In the genomic region with DNA sequence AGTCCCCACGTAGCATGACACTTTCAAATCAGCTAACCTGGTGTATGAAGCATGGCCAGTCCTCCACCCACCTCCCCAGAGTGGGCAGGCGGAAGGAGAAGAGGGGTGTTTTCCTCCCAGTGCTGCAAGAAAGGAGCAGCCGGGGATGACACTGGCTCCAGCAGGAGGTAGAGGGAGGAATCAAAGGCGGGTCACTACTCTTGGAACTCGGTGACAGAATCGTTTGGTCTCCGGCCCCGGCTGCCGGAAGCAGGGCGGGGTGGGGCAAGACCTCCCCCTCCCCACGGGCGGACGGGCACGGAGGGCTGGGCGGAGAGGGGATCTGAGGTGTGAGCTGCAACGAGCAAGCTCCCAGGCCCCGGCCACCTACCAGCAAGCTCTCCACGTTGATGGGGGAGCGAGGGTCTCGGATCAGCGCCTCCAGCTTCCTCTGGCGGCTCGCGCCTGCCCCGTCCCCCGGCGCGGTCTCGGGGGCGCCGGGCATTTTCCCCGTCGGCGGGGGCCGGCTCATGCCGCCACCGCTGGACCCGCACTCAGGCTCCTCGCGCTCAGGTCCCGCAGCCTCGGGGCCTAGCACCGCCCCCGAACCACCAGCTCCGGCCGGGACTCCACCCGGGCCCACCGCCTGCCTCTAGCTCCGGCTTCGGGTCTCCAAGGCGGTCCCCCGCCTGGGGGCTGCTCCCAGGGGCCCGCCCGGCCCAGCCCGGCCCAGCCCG, we compare ENCODE assay signal across 1 cellular context.
TF ChIP-seq lines count a peak whose summit lies in the region.

No MANE protein-coding gene starts in this region.

TF ChIP-seq in K562, 482 proteins besides CTCF, POLR2A, EP300 and RAD21 (continued from another document):
- TF ChIP-seq YY1 (IDR thresholded peaks at IDR 0.05; ENCODE audit: borderline replicate concordance in 1 of 3, control insufficient read depth in 1 of 3, extremely low read depth in 1 of 3, insufficient read depth in 3 of 3, insufficient read length in 1 of 3, insufficient replicate concordance in 2 of 3, low read depth in 1 of 3, low read length in 2 of 3) (no peak), CC2D1A (IDR thresholded peaks at IDR 0.05) (no peak), EZH2 (IDR thresholded peaks at IDR 0.05; ENCODE audit: borderline replicate concordance, low read depth, low read length) (no peak), ZNF263 (CRISPR knock-in tag; IDR thresholded peaks at IDR 0.05; ENCODE audit: borderline replicate concordance) (no peak; the same call in 1 of the 2 replicates), PTTG1 (tag; IDR thresholded peaks at IDR 0.05; ENCODE audit: low read depth) (no peak), ZNF586 (CRISPR knock-in tag; conservative IDR thresholded peaks at IDR 0.05) (no peak), TCFL5 (CRISPR knock-in tag; conservative IDR thresholded peaks at IDR 0.05) (no peak), FIP1L1 (IDR thresholded peaks at IDR 0.05; ENCODE audit: low read depth, low read length, poor library complexity, severe bottlenecking) (peak; percentile 40), RBM39 (optimal IDR thresholded peaks at IDR 0.05; ENCODE audit: low read depth, low read length) (no peak), EGR1 (conservative IDR thresholded peaks at IDR 0.05) (peak; percentile 24; the same call in 1 of the 2 replicates), ZNF764 (CRISPR knock-in tag; IDR thresholded peaks at IDR 0.05; ENCODE audit: low read depth) (no peak), CREM (IDR thresholded peaks at IDR 0.05; ENCODE audit: low read depth) (0 out of 2 replicates have a peak, but pooled peaks have one; percentile 4), IRF2 (CRISPR knock-in tag; IDR thresholded peaks at IDR 0.05) (no peak), FOXP1 (CRISPR knock-in tag; IDR thresholded peaks at IDR 0.05) (no peak), NR2F6 (CRISPR knock-in tag; IDR thresholded peaks at IDR 0.05) (no peak), HDAC1 (IDR thresholded peaks at IDR 0.05) (0 out of 4 replicates have a peak, but pooled peaks of 1 of the 2 experiments have one; percentile 21), NR2C1 (IDR thresholded peaks at IDR 0.05) (no peak), NR2C1 (tag; IDR thresholded peaks at IDR 0.05) (no peak), BRD4 (IDR thresholded peaks at IDR 0.05) (no peak), MAFG (tag; conservative IDR thresholded peaks at IDR 0.05) (no peak), SRF (CRISPR knock-in tag; IDR thresholded peaks at IDR 0.05) (no peak), NFE2 (IDR thresholded peaks at IDR 0.05; ENCODE audit: low read depth) (no peak), ZNF785 (CRISPR knock-in tag; IDR thresholded peaks at IDR 0.05) (no peak), ZNF778 (CRISPR knock-in tag; IDR thresholded peaks at IDR 0.05) (no peak)
- TF ChIP-seq, protein P1, sequence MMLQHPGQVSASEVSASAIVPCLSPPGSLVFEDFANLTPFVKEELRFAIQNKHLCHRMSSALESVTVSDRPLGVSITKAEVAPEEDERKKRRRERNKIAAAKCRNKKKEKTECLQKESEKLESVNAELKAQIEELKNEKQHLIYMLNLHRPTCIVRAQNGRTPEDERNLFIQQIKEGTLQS (IDR thresholded peaks at IDR 0.05) = no peak
- TF ChIP-seq, protein P1 (CRISPR knock-in tag; conservative IDR thresholded peaks at IDR 0.05) = no peak
- TF ChIP-seq, protein P2, sequence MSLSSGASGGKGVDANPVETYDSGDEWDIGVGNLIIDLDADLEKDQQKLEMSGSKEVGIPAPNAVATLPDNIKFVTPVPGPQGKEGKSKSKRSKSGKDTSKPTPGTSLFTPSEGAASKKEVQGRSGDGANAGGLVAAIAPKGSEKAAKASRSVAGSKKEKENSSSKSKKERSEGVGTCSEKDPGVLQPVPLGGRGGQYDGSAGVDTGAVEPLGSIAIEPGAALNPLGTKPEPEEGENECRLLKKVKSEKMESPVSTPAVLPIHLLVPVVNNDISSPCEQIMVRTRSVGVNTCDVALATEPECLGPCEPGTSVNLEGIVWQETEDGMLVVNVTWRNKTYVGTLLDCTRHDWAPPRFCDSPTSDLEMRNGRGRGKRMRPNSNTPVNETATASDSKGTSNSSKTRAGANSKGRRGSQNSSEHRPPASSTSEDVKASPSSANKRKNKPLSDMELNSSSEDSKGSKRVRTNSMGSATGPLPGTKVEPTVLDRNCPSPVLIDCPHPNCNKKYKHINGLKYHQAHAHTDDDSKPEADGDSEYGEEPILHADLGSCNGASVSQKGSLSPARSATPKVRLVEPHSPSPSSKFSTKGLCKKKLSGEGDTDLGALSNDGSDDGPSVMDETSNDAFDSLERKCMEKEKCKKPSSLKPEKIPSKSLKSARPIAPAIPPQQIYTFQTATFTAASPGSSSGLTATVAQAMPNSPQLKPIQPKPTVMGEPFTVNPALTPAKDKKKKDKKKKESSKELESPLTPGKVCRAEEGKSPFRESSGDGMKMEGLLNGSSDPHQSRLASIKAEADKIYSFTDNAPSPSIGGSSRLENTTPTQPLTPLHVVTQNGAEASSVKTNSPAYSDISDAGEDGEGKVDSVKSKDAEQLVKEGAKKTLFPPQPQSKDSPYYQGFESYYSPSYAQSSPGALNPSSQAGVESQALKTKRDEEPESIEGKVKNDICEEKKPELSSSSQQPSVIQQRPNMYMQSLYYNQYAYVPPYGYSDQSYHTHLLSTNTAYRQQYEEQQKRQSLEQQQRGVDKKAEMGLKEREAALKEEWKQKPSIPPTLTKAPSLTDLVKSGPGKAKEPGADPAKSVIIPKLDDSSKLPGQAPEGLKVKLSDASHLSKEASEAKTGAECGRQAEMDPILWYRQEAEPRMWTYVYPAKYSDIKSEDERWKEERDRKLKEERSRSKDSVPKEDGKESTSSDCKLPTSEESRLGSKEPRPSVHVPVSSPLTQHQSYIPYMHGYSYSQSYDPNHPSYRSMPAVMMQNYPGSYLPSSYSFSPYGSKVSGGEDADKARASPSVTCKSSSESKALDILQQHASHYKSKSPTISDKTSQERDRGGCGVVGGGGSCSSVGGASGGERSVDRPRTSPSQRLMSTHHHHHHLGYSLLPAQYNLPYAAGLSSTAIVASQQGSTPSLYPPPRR (CRISPR knock-in tag; IDR thresholded peaks at IDR 0.05; ENCODE audit: borderline replicate concordance) = no peak
- TF ChIP-seq, protein P3, sequence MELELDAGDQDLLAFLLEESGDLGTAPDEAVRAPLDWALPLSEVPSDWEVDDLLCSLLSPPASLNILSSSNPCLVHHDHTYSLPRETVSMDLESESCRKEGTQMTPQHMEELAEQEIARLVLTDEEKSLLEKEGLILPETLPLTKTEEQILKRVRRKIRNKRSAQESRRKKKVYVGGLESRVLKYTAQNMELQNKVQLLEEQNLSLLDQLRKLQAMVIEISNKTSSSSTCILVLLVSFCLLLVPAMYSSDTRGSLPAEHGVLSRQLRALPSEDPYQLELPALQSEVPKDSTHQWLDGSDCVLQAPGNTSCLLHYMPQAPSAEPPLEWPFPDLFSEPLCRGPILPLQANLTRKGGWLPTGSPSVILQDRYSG (tag; conservative IDR thresholded peaks at IDR 0.05; ENCODE audit: low read depth) = no peak
- TF ChIP-seq, protein P4, sequence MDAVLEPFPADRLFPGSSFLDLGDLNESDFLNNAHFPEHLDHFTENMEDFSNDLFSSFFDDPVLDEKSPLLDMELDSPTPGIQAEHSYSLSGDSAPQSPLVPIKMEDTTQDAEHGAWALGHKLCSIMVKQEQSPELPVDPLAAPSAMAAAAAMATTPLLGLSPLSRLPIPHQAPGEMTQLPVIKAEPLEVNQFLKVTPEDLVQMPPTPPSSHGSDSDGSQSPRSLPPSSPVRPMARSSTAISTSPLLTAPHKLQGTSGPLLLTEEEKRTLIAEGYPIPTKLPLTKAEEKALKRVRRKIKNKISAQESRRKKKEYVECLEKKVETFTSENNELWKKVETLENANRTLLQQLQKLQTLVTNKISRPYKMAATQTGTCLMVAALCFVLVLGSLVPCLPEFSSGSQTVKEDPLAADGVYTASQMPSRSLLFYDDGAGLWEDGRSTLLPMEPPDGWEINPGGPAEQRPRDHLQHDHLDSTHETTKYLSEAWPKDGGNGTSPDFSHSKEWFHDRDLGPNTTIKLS (IDR thresholded peaks at IDR 0.05; ENCODE audit: borderline replicate concordance, low read depth) = no peak
